Comparison of ENCODE assay signal across 1 cellular context in the genomic region with DNA sequence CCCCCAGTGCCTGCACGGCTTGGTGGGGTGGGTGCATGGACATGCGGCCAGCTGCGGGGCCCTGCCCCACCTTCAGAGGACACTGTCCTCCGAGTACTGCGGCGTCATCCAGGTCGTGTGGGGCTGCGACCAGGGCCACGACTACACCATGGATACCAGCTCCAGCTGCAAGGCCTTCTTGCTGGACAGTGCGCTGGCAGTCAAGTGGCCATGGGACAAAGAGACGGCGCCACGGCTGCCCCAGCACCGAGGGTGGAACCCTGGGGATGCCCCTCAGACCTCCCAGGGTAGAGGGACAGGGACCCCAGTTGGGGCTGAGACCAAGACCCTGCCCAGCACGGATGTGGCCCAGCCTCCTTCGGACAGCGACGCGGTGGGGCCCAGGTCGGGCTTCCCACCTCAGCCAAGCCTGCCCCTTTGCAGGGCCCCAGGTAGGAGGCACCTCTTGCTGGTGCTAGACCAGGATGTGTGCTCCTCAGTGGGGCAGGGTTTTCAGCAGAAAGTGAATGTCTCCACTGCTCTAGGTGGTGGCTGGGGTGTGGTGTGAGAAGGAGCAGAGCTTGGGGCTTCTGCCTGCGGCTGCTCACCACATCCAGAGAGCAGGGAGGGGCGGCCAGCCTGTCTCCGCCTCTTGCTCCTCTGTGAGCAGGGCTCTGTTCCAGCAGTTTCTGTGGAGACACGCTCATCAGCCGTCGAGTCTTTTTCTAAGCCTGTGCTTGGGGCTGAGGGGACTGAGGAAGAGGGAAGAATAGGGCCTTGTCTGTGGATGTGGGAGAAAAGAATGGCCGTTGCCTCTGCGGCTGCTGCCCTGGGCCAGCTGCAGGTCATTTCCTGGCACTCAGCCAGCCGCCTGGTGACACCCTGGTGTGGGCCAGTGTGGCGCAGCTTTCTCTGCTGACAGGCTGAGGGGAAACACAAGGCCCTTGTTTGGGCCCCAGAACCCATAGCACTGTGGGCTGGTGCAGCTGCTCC.
TF ChIP-seq lines count a peak whose summit lies in the region.

No MANE protein-coding gene starts in this region.

TF ChIP-seq in GM23338, 12 proteins besides CTCF, POLR2A, EP300 and RAD21 (continued from another document):
- TF ChIP-seq, protein P1, sequence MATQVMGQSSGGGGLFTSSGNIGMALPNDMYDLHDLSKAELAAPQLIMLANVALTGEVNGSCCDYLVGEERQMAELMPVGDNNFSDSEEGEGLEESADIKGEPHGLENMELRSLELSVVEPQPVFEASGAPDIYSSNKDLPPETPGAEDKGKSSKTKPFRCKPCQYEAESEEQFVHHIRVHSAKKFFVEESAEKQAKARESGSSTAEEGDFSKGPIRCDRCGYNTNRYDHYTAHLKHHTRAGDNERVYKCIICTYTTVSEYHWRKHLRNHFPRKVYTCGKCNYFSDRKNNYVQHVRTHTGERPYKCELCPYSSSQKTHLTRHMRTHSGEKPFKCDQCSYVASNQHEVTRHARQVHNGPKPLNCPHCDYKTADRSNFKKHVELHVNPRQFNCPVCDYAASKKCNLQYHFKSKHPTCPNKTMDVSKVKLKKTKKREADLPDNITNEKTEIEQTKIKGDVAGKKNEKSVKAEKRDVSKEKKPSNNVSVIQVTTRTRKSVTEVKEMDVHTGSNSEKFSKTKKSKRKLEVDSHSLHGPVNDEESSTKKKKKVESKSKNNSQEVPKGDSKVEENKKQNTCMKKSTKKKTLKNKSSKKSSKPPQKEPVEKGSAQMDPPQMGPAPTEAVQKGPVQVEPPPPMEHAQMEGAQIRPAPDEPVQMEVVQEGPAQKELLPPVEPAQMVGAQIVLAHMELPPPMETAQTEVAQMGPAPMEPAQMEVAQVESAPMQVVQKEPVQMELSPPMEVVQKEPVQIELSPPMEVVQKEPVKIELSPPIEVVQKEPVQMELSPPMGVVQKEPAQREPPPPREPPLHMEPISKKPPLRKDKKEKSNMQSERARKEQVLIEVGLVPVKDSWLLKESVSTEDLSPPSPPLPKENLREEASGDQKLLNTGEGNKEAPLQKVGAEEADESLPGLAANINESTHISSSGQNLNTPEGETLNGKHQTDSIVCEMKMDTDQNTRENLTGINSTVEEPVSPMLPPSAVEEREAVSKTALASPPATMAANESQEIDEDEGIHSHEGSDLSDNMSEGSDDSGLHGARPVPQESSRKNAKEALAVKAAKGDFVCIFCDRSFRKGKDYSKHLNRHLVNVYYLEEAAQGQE (IDR thresholded peaks at IDR 0.05; ENCODE audit: unreplicated experiment) = no peak
- no peak for TF ChIP-seq ZNF331 (CRISPR knock-in tag; IDR thresholded peaks at IDR 0.05; ENCODE audit: low read depth)
- no peak for TF ChIP-seq ZNF114 (CRISPR knock-in tag; IDR thresholded peaks at IDR 0.05)
- no peak for TF ChIP-seq STAT1 (IDR thresholded peaks at IDR 0.05; ENCODE audit: unreplicated experiment)
- no peak for TF ChIP-seq JUNB (IDR thresholded peaks at IDR 0.05; ENCODE audit: unreplicated experiment)
- no peak for TF ChIP-seq NANOG (IDR thresholded peaks at IDR 0.05; ENCODE audit: borderline replicate concordance)
- TF ChIP-seq, protein P2, sequence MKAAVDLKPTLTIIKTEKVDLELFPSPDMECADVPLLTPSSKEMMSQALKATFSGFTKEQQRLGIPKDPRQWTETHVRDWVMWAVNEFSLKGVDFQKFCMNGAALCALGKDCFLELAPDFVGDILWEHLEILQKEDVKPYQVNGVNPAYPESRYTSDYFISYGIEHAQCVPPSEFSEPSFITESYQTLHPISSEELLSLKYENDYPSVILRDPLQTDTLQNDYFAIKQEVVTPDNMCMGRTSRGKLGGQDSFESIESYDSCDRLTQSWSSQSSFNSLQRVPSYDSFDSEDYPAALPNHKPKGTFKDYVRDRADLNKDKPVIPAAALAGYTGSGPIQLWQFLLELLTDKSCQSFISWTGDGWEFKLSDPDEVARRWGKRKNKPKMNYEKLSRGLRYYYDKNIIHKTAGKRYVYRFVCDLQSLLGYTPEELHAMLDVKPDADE (IDR thresholded peaks at IDR 0.05) = no peak
